In genomic region chr19:47445937-47446402, GRCh38 we compare ENCODE assay signal across 8 cellular contexts. TPM values are rescaled to one million over a fixed set of nuclear protein-coding genes. Genes with fewer than 3 reads are reported as not detected.
DNase-seq lines count a peak whose midpoint lies in the region; ATAC-seq and TF ChIP-seq lines count a peak whose summit lies in the region.

No MANE protein-coding gene starts in this region.

- H3K4me3 Mint-ChIP-seq in endothelial cell (ENCODE audit: unreplicated experiment), result peak overlapping the region; percentile 67

- peak; percentile 16 for DNase-seq in DMS79 (lab: John Stamatoyannopoulos, UW)
- peak; percentile 16 for DNase-seq in NCI-H2029 treated with DMSO at 0.1 percent for 48 hours (lab: John Stamatoyannopoulos, UW)
- peak; percentile 64 for DNase-seq in activated CD4-positive, alpha-beta T cell treated with anti-CD3 and anti-CD28 coated beads, Interleukin-2, amount 50 U/mL, for 1 hour
- peak; percentile 62 for DNase-seq in endothelial cell (ENCODE audit: low spot score)
- no peak for DNase-seq in sciatic nerve (ENCODE audit: low spot score)
- DNase-seq in medulla oblongata (ENCODE audit: extremely low spot score), result no peak
- no peak for DNase-seq in 8988T

- no peaks in the 10 kb centered on the region for H3K9me3 Mint-ChIP-seq in endothelial cell (ENCODE audit: unreplicated experiment)

- H3K36me3 Mint-ChIP-seq in endothelial cell (ENCODE audit: low read depth, unreplicated experiment), result peaks cover 8% of the 10 kb centered on the region

- no peak for TF ChIP-seq CTCF in endothelial cell (IDR thresholded peaks at IDR 0.05; ENCODE audit: unreplicated experiment)

- H3K27me3 Mint-ChIP-seq in endothelial cell (ENCODE audit: unreplicated experiment), result peaks cover 17% of the 10 kb centered on the region

- H3K27ac Mint-ChIP-seq in endothelial cell (ENCODE audit: unreplicated experiment), result peak overlapping the region; percentile 43

- ATAC-seq in sciatic nerve (peak; percentile 33), HG02973 (IDR thresholded peaks at IDR 0.05; ENCODE audit: unreplicated experiment) (no peak)

- peaks cover 44% of the 10 kb centered on the region for H3K4me1 Mint-ChIP-seq in endothelial cell (ENCODE audit: unreplicated experiment)

- intact Hi-C loops in sciatic nerve (cut with DNase I), result no loop called here

RNA-seq across cellular contexts. Expression of gene SLC8A2, which starts 25.7 kb away (rescaled TPM):
- 0.80 TPM for total RNA-seq in endothelial cell (ENCODE audit: unreplicated experiment)
- total RNA-seq in sciatic nerve, result not detected

RNA-seq across cellular contexts. Expression of gene MEIS3, which starts 26.6 kb away (rescaled TPM):
- total RNA-seq in endothelial cell (ENCODE audit: unreplicated experiment) (2.7 TPM), sciatic nerve (6.6 TPM)

RNA-seq across cellular contexts. Expression of gene KPTN, which starts 38.0 kb away (rescaled TPM):
- total RNA-seq in endothelial cell (ENCODE audit: unreplicated experiment), result 12.0 TPM
- total RNA-seq in sciatic nerve, result 6.3 TPM

Comparison
In these comparisons a context has a peak if more than half of its experiments do, and no peak if none do; other contexts are left out.
1. DNase-seq: peak in DMS79 (single experiment), NCI-H2029 treated with DMSO at 0.1 percent for 48 hours (single experiment), activated CD4-positive, alpha-beta T cell treated with anti-CD3 and anti-CD28 coated beads, Interleukin-2, amount 50 U/mL, for 1 hour (single experiment) and endothelial cell (single experiment); none in sciatic nerve (single experiment), medulla oblongata (single experiment) and 8988T (single experiment).